In genomic region chr6:14664112-14664592, GRCh38 we compare ENCODE assay signal across 1 cellular context.
TF ChIP-seq lines count a peak whose summit lies in the region.

No MANE protein-coding gene starts in this region.

TF ChIP-seq in SK-N-SH, 30 proteins besides CTCF, POLR2A, EP300 and RAD21 (continued from another document):
- TF ChIP-seq, protein P1, sequence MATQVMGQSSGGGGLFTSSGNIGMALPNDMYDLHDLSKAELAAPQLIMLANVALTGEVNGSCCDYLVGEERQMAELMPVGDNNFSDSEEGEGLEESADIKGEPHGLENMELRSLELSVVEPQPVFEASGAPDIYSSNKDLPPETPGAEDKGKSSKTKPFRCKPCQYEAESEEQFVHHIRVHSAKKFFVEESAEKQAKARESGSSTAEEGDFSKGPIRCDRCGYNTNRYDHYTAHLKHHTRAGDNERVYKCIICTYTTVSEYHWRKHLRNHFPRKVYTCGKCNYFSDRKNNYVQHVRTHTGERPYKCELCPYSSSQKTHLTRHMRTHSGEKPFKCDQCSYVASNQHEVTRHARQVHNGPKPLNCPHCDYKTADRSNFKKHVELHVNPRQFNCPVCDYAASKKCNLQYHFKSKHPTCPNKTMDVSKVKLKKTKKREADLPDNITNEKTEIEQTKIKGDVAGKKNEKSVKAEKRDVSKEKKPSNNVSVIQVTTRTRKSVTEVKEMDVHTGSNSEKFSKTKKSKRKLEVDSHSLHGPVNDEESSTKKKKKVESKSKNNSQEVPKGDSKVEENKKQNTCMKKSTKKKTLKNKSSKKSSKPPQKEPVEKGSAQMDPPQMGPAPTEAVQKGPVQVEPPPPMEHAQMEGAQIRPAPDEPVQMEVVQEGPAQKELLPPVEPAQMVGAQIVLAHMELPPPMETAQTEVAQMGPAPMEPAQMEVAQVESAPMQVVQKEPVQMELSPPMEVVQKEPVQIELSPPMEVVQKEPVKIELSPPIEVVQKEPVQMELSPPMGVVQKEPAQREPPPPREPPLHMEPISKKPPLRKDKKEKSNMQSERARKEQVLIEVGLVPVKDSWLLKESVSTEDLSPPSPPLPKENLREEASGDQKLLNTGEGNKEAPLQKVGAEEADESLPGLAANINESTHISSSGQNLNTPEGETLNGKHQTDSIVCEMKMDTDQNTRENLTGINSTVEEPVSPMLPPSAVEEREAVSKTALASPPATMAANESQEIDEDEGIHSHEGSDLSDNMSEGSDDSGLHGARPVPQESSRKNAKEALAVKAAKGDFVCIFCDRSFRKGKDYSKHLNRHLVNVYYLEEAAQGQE (IDR thresholded peaks at IDR 0.05; ENCODE audit: low read depth, low read length): no peak
- no peak for TF ChIP-seq GABPA (IDR thresholded peaks at IDR 0.05; ENCODE audit: low read depth)
- no peak for TF ChIP-seq IRF3 (IDR thresholded peaks at IDR 0.05; ENCODE audit: low read depth, low read length)
- TF ChIP-seq TEAD4 (IDR thresholded peaks at IDR 0.05; ENCODE audit: borderline replicate concordance, insufficient read depth): no peak
- TF ChIP-seq FOXJ3 (CRISPR knock-in tag; IDR thresholded peaks at IDR 0.05): no peak
- no peak for TF ChIP-seq FOXM1 (IDR thresholded peaks at IDR 0.05; ENCODE audit: low read depth)
